ENCODE assay signal across 1 cellular context in genomic region chr9:120383999-120384924, GRCh38.
A peak's percentile ranks its signal among the peaks of the same experiment; 100 is the strongest.
TF ChIP-seq lines count a peak whose summit lies in the region.

No MANE protein-coding gene starts in this region.

TF ChIP-seq in HepG2, 621 proteins besides CTCF, POLR2A, EP300 and RAD21 (continued from another document and continues in another):
- TF ChIP-seq, protein P1, sequence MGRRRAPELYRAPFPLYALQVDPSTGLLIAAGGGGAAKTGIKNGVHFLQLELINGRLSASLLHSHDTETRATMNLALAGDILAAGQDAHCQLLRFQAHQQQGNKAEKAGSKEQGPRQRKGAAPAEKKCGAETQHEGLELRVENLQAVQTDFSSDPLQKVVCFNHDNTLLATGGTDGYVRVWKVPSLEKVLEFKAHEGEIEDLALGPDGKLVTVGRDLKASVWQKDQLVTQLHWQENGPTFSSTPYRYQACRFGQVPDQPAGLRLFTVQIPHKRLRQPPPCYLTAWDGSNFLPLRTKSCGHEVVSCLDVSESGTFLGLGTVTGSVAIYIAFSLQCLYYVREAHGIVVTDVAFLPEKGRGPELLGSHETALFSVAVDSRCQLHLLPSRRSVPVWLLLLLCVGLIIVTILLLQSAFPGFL (CRISPR knock-in tag; IDR thresholded peaks at IDR 0.05) = no peak
- peak; percentile 93 for TF ChIP-seq BRCA1 (CRISPR knock-in tag; IDR thresholded peaks at IDR 0.05)
- peak; percentile 76; the same call in 1 of the 2 replicates for TF ChIP-seq IKZF5 (CRISPR knock-in tag; IDR thresholded peaks at IDR 0.05)
- peak; percentile 58; the same call in 1 of the 2 replicates for TF ChIP-seq KDM1A (CRISPR knock-in tag; IDR thresholded peaks at IDR 0.05)
- 0 out of 2 replicates have a peak, but pooled peaks have one; percentile 17 for TF ChIP-seq ZXDC (CRISPR knock-in tag; IDR thresholded peaks at IDR 0.05)
- TF ChIP-seq, protein P2, sequence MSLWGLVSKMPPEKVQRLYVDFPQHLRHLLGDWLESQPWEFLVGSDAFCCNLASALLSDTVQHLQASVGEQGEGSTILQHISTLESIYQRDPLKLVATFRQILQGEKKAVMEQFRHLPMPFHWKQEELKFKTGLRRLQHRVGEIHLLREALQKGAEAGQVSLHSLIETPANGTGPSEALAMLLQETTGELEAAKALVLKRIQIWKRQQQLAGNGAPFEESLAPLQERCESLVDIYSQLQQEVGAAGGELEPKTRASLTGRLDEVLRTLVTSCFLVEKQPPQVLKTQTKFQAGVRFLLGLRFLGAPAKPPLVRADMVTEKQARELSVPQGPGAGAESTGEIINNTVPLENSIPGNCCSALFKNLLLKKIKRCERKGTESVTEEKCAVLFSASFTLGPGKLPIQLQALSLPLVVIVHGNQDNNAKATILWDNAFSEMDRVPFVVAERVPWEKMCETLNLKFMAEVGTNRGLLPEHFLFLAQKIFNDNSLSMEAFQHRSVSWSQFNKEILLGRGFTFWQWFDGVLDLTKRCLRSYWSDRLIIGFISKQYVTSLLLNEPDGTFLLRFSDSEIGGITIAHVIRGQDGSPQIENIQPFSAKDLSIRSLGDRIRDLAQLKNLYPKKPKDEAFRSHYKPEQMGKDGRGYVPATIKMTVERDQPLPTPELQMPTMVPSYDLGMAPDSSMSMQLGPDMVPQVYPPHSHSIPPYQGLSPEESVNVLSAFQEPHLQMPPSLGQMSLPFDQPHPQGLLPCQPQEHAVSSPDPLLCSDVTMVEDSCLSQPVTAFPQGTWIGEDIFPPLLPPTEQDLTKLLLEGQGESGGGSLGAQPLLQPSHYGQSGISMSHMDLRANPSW (CRISPR knock-in tag; IDR thresholded peaks at IDR 0.05; ENCODE audit: borderline replicate concordance) = peak; percentile 58
- TF ChIP-seq ZHX2 (IDR thresholded peaks at IDR 0.05; ENCODE audit: low read depth) = peak; percentile 55; the same call in 1 of the 2 replicates
- 0 out of 2 replicates have a peak, but pooled peaks have one; percentile 51 for TF ChIP-seq ZHX2 (CRISPR knock-in tag; IDR thresholded peaks at IDR 0.05; ENCODE audit: borderline replicate concordance)
- TF ChIP-seq MIER3 (CRISPR knock-in tag; IDR thresholded peaks at IDR 0.05; ENCODE audit: borderline replicate concordance) = peak; percentile 47; the same call in 1 of the 2 replicates
- TF ChIP-seq CEBPB (IDR thresholded peaks at IDR 0.05; ENCODE audit: borderline replicate concordance, low read depth, low read length) = peak; percentile 87
- TF ChIP-seq ZNF773 (CRISPR knock-in tag; IDR thresholded peaks at IDR 0.05; ENCODE audit: borderline replicate concordance) = no peak
- TF ChIP-seq PRPF4 (IDR thresholded peaks at IDR 0.05; ENCODE audit: low read depth, low read length, poor library complexity, severe bottlenecking) = no peak
- peak; percentile 91 for TF ChIP-seq KDM3A (CRISPR knock-in tag; IDR thresholded peaks at IDR 0.05; ENCODE audit: low read depth)
- peak; percentile 70; the same call in 1 of the 2 replicates for TF ChIP-seq ZNF232 (CRISPR knock-in tag; IDR thresholded peaks at IDR 0.05; ENCODE audit: borderline replicate concordance)
- no peak for TF ChIP-seq SUZ12 (IDR thresholded peaks at IDR 0.05; ENCODE audit: low read depth, low read length)
- TF ChIP-seq MAZ (IDR thresholded peaks at IDR 0.05; ENCODE audit: borderline replicate concordance, low read depth, low read length) = peak; percentile 62; the same call in 1 of the 2 replicates
- no peak for TF ChIP-seq MAZ (CRISPR knock-in tag; IDR thresholded peaks at IDR 0.05; ENCODE audit: low read depth)
- TF ChIP-seq, protein P3, sequence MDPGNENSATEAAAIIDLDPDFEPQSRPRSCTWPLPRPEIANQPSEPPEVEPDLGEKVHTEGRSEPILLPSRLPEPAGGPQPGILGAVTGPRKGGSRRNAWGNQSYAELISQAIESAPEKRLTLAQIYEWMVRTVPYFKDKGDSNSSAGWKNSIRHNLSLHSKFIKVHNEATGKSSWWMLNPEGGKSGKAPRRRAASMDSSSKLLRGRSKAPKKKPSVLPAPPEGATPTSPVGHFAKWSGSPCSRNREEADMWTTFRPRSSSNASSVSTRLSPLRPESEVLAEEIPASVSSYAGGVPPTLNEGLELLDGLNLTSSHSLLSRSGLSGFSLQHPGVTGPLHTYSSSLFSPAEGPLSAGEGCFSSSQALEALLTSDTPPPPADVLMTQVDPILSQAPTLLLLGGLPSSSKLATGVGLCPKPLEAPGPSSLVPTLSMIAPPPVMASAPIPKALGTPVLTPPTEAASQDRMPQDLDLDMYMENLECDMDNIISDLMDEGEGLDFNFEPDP (CRISPR knock-in tag; conservative IDR thresholded peaks at IDR 0.05) = no peak
- no peak; the same call in 1 of the 2 replicates for TF ChIP-seq POLR2AphosphoS2 (IDR thresholded peaks at IDR 0.05; ENCODE audit: low read depth, low read length)
- TF ChIP-seq SMARCC2 (IDR thresholded peaks at IDR 0.05) = no peak
- peak; percentile 69; the same call in 1 of the 2 replicates for TF ChIP-seq ZNF549 (CRISPR knock-in tag; IDR thresholded peaks at IDR 0.05)
- no peak for TF ChIP-seq EEA1 (CRISPR knock-in tag; IDR thresholded peaks at IDR 0.05; ENCODE audit: borderline replicate concordance)
- TF ChIP-seq ZNF703 (CRISPR knock-in tag; IDR thresholded peaks at IDR 0.05; ENCODE audit: borderline replicate concordance) = no peak; the same call in 1 of the 2 replicates
- 0 out of 2 replicates have a peak, but pooled peaks have one; percentile 66 for TF ChIP-seq ZSCAN20 (CRISPR knock-in tag; IDR thresholded peaks at IDR 0.05; ENCODE audit: borderline replicate concordance)
- no peak for TF ChIP-seq CHCHD3 (CRISPR knock-in tag; IDR thresholded peaks at IDR 0.05)
- peak; percentile 92 for TF ChIP-seq HNF4G (IDR thresholded peaks at IDR 0.05; ENCODE audit: borderline replicate concordance, low read depth, low read length)
- peak; percentile 95 for TF ChIP-seq HNF4G (CRISPR knock-in tag; IDR thresholded peaks at IDR 0.05; ENCODE audit: borderline replicate concordance, low read depth)
- TF ChIP-seq ZNF558 (CRISPR knock-in tag; IDR thresholded peaks at IDR 0.05; ENCODE audit: borderline replicate concordance) = no peak
- 0 out of 2 replicates have a peak, but pooled peaks have one; percentile 57 for TF ChIP-seq FIP1L1 (IDR thresholded peaks at IDR 0.05; ENCODE audit: borderline replicate concordance, insufficient read depth, low read depth, low read length)
- TF ChIP-seq PHF21A (CRISPR knock-in tag; IDR thresholded peaks at IDR 0.05) = peak; percentile 74
- no peak for TF ChIP-seq REL (CRISPR knock-in tag; conservative IDR thresholded peaks at IDR 0.05)
- TF ChIP-seq SPEN (CRISPR knock-in tag; IDR thresholded peaks at IDR 0.05; ENCODE audit: low read depth) = no peak
- TF ChIP-seq ZNF670 (CRISPR knock-in tag; IDR thresholded peaks at IDR 0.05; ENCODE audit: borderline replicate concordance) = no peak
- no peak for TF ChIP-seq MTA3 (CRISPR knock-in tag; IDR thresholded peaks at IDR 0.05)
- TF ChIP-seq, protein P4, sequence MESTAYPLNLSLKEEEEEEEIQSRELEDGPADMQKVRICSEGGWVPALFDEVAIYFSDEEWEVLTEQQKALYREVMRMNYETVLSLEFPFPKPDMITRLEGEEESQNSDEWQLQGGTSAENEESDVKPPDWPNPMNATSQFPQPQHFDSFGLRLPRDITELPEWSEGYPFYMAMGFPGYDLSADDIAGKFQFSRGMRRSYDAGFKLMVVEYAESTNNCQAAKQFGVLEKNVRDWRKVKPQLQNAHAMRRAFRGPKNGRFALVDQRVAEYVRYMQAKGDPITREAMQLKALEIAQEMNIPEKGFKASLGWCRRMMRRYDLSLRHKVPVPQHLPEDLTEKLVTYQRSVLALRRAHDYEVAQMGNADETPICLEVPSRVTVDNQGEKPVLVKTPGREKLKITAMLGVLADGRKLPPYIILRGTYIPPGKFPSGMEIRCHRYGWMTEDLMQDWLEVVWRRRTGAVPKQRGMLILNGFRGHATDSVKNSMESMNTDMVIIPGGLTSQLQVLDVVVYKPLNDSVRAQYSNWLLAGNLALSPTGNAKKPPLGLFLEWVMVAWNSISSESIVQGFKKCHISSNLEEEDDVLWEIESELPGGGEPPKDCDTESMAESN (CRISPR knock-in tag; conservative IDR thresholded peaks at IDR 0.05) = no peak
- TF ChIP-seq SMYD3 (CRISPR knock-in tag; IDR thresholded peaks at IDR 0.05) = peak; percentile 81; the same call in 1 of the 2 replicates
- TF ChIP-seq TOPORS (CRISPR knock-in tag; IDR thresholded peaks at IDR 0.05) = no peak
- peak; percentile 60 for TF ChIP-seq ONECUT2 (CRISPR knock-in tag; IDR thresholded peaks at IDR 0.05)
- no peak for TF ChIP-seq FLYWCH1 (CRISPR knock-in tag; IDR thresholded peaks at IDR 0.05)
- TF ChIP-seq MEIS2 (CRISPR knock-in tag; IDR thresholded peaks at IDR 0.05) = peak; percentile 88; the same call in 1 of the 2 replicates
- TF ChIP-seq ARNTL (CRISPR knock-in tag; IDR thresholded peaks at IDR 0.05) = no peak
- no peak for TF ChIP-seq SIN3B (IDR thresholded peaks at IDR 0.05; ENCODE audit: low read length)
